1 cellular context compared by ENCODE assay signal in the genomic region with DNA sequence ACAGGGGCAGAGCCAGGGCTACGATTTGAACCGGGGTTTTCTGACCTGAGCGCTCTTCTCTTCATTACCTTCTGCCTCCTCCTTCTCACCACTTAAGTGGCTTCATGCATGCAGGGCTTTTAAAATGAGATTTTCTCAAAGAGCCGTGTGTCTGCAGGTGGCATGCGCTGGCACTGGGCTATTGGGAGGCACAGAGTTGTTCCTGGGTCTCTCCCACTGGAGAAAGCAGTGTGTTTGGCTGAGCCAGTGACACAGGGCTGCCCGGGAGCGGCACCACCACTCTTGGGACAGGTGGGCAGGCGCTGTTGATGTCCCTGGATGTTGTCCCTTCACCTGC.
TF ChIP-seq lines count a peak whose summit lies in the region.

No MANE protein-coding gene starts in this region.

TF ChIP-seq in H1, 55 proteins besides CTCF, POLR2A, EP300 and RAD21 (continued from another document):
- no peak for TF ChIP-seq POLR2AphosphoS5 (IDR thresholded peaks at IDR 0.05; ENCODE audit: low read depth, low read length)
- no peak for TF ChIP-seq CREB1 (IDR thresholded peaks at IDR 0.05)
- no peak for TF ChIP-seq KDM5A (IDR thresholded peaks at IDR 0.05; ENCODE audit: low read length)
- no peak for TF ChIP-seq CBX5 (IDR thresholded peaks at IDR 0.05; ENCODE audit: low read depth, low read length)
- no peak for TF ChIP-seq KDM4A (IDR thresholded peaks at IDR 0.05; ENCODE audit: low read depth, low read length, severe bottlenecking)
TF ChIP-seq in H1: peak in this region for 0.
